Comparison of ENCODE assay signal across 19 cellular contexts in genomic region chrX:44063611-44064010, GRCh38.
DNase-seq lines count a peak whose midpoint lies in the region; ATAC-seq, FAIRE-seq and TF ChIP-seq lines count a peak whose summit lies in the region.
"Had no signal": no experiment of that assay in that cellular context is flagged by ENCODE, and none has a peak within 500 bp of the region (broad histone marks: within the 10 kb centered on the region; RNA-seq: fewer than 3 reads in every experiment).

No MANE protein-coding gene starts in this region.

- intact Hi-C loops in MCF 10A (cut with micrococcal nuclease): no loop called here
- intact Hi-C loops in breast epithelium (cut with DNase I; ENCODE audit: low total_unique reads): no loop called here

- no peak for ATAC-seq in GM21381 (IDR thresholded peaks at IDR 0.05; ENCODE audit: unreplicated experiment)
- ATAC-seq: HepG2 had no signal

- POLR2A ChIA-PET in MCF 10A (lab: Yijun Ruan, JAX): no interaction called here

- peaks cover 50% of the 10 kb centered on the region for H3K27me3 Mint-ChIP-seq in MCF 10A (ENCODE audit: insufficient read depth, unreplicated experiment)

- no peak overlapping the region for H3K4me3 ChIP-seq in breast epithelium
- no peak overlapping the region for H3K4me3 ChIP-seq in bronchial epithelial cell (ENCODE audit: low read depth, low read length)
- H3K4me3 ChIP-seq in suprapubic skin: no peak overlapping the region
- H3K4me3 ChIP-seq: BLaER1 had no signal

- no peak for TF ChIP-seq EP300 in suprapubic skin (IDR thresholded peaks at IDR 0.05)

- DNase-seq in MCF 10A (ENCODE audit: unreplicated experiment) (peak; percentile 46), breast epithelium (ENCODE audit: low spot score in 2 of 2) (no peak), bronchial epithelial cell (ENCODE audit: low read depth) (peak; percentile 51), glomerular visceral epithelial cell (ENCODE audit: extremely low spot score) (peak; percentile 2), NCI-H748 (lab: John Stamatoyannopoulos, UW; ENCODE audit: unreplicated experiment) (no peak), suprapubic skin (ENCODE audit: low spot score in 2 of 2) (no peak), NCI-H2107 (lab: John Stamatoyannopoulos, UW) (no peak)
- DNase-seq: CD4-positive, alpha-beta memory T cell; DMS153; DMS79; GDM1; GOT3; H7 had no signal

- no peaks in the 10 kb centered on the region for H3K4me1 ChIP-seq in breast epithelium
- no peaks in the 10 kb centered on the region for H3K4me1 ChIP-seq in suprapubic skin
- H3K4me1 ChIP-seq: BLaER1 had no signal

- CTCF ChIA-PET in MCF 10A (lab: Yijun Ruan, JAX): no interaction called here

- no peak for TF ChIP-seq CTCF in MCF 10A (IDR thresholded peaks at IDR 0.05; ENCODE audit: unreplicated experiment)
- TF ChIP-seq CTCF in breast epithelium (IDR thresholded peaks at IDR 0.05): no peak
- no peak for TF ChIP-seq CTCF in bronchial epithelial cell (IDR thresholded peaks at IDR 0.05; ENCODE audit: insufficient read depth, low read length, severe bottlenecking)
- TF ChIP-seq CTCF in suprapubic skin (IDR thresholded peaks at IDR 0.05): no peak

- WGBS in suprapubic skin: 89% methylated on average over 4 of the region's 4 CpGs

- no peak for TF ChIP-seq POLR2A in breast epithelium (IDR thresholded peaks at IDR 0.05)
- no peak for TF ChIP-seq POLR2A in suprapubic skin (IDR thresholded peaks at IDR 0.05)

- no peaks in the 10 kb centered on the region for H3K9me3 Mint-ChIP-seq in MCF 10A (ENCODE audit: unreplicated experiment)

- H3K36me3 Mint-ChIP-seq in MCF 10A (ENCODE audit: insufficient read depth, unreplicated experiment): no peaks in the 10 kb centered on the region
- H3K36me3 Mint-ChIP-seq: CD14-positive monocyte; CD4-positive, alpha-beta memory T cell had no signal

- peaks cover 11% of the 10 kb centered on the region for H3K4me1 Mint-ChIP-seq in MCF 10A (ENCODE audit: insufficient read depth, unreplicated experiment)
- H3K4me1 Mint-ChIP-seq: CD4-positive, alpha-beta memory T cell had no signal

- H3K4me3 Mint-ChIP-seq in MCF 10A (ENCODE audit: unreplicated experiment): no peak overlapping the region
- H3K4me3 Mint-ChIP-seq: CD14-positive monocyte; CD4-positive, alpha-beta memory T cell had no signal

- H3K9me3 ChIP-seq in breast epithelium (no peaks in the 10 kb centered on the region), suprapubic skin (no peaks in the 10 kb centered on the region)
- H3K9me3 ChIP-seq: BLaER1 had no signal

- H3K27ac ChIP-seq in breast epithelium (no peak overlapping the region), suprapubic skin (no peak overlapping the region)
- H3K27ac ChIP-seq: 22Rv1, BLaER1 had no signal

- no TSS peak for BruUV-seq in MCF 10A (replicated peaks; lab: Mats Ljungman, UMichigan)

- no peak for FAIRE-seq in bronchial epithelial cell (lab: Jason Lieb, UNC)
- FAIRE-seq: GM18507, HepG2 had no signal

- H3K36me3 ChIP-seq in breast epithelium: no peaks in the 10 kb centered on the region
- no peaks in the 10 kb centered on the region for H3K36me3 ChIP-seq in bronchial epithelial cell (ENCODE audit: control insufficient read depth, insufficient read depth, low read length)
- H3K36me3 ChIP-seq in suprapubic skin: no peaks in the 10 kb centered on the region
- H3K36me3 ChIP-seq: BLaER1 had no signal

- H3K27me3 ChIP-seq in breast epithelium: peaks cover 0 to 36% of the 10 kb centered on the region in 2 donors
- H3K27me3 ChIP-seq in bronchial epithelial cell (ENCODE audit: control insufficient read depth, insufficient read depth, low read length): no peaks in the 10 kb centered on the region
- no peaks in the 10 kb centered on the region for H3K27me3 ChIP-seq in suprapubic skin
- H3K27me3 ChIP-seq: BLaER1 had no signal

- H3K27ac Mint-ChIP-seq in MCF 10A (ENCODE audit: low read depth, unreplicated experiment): no peak overlapping the region
- H3K27ac Mint-ChIP-seq: CD14-positive monocyte had no signal

Comparison
In these comparisons a context has a peak if more than half of its experiments do, and no peak if none do; other contexts are left out.
1. DNase-seq: peak in MCF 10A (single experiment), bronchial epithelial cell (single experiment) and glomerular visceral epithelial cell (single experiment); none in breast epithelium (0 of 2), NCI-H748 (single experiment), suprapubic skin (0 of 2) and NCI-H2107 (single experiment).